Comparison of ENCODE assay signal across 8 cellular contexts in the genomic region with DNA sequence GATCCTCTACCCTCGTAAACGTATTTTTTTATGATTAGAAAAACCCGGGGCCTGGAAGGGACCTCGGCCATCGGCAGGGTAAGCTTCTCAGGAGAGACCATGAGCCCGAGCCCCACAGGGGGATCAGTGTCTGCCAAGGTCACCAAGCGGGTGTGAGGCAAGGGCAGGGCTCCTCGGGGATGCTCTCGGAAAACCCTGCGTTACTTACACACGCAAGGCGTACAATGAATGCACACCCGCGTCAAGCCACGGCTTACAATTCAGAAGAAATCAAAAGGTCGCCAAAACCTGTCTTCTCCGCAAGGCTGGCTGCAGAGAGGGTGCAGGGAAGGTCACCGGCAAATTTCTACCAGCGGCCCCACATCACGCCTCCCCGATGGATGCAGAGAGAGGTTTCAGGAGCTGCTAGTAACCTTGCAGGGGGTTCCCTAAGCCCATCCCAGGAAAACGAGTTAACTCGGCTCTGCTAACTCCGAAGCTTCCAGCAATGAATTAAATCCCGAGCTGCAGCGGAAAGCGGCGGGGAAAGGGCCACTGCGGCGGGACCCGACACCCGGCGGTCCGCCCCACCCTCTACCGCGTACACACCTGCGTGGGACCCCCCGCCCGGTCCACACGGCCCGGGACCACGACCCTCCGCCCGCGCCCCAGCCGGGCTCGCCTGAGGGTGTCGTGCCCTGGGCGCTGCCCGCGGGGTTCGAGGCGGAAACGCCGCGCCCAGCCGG. TPM values are rescaled to one million over a fixed set of nuclear protein-coding genes. Genes with fewer than 3 reads are reported as not detected.
A peak's percentile ranks its signal among the peaks of the same experiment; 100 is the strongest.
DNase-seq lines count a peak whose midpoint lies in the region; ATAC-seq and TF ChIP-seq lines count a peak whose summit lies in the region.

No MANE protein-coding gene starts in this region.

- TF ChIP-seq POLR2A in NB4 (IDR thresholded peaks at IDR 0.05; ENCODE audit: extremely low read depth, insufficient read length) = no peak

- H3K27ac Mint-ChIP-seq in osteocyte (ENCODE audit: unreplicated experiment) = peak overlapping the region; percentile 74

- peaks cover under 1% of the 10 kb centered on the region for H3K36me3 Mint-ChIP-seq in osteocyte (ENCODE audit: unreplicated experiment)

- H3K9me3 Mint-ChIP-seq in osteocyte (ENCODE audit: unreplicated experiment) = no peaks in the 10 kb centered on the region

- peak overlapping the region; percentile 79 for H3K4me3 Mint-ChIP-seq in osteocyte (ENCODE audit: unreplicated experiment)

- DNase-seq in NCI-H1417 (lab: John Stamatoyannopoulos, UW) (peak; percentile 55 to 66 (median 56)), NCI-H1417 treated with DMSO at 0.1 percent for 48 hours (lab: John Stamatoyannopoulos, UW) (no peak), NB4 (ENCODE audit: low read depth) (peak; percentile 49), fibroblast of peridontal ligament (ENCODE audit: extremely low read depth) (peak; percentile 20), osteocyte (ENCODE audit: extremely low spot score, unreplicated experiment) (no peak), SW480 (ENCODE audit: low spot score) (no peak)
- DNase-seq in activated T-cell treated with anti-CD3 and anti-CD28 coated beads, Interleukin-2, amount 50 U/mL, for 48 hours = peak; percentile 64 to 68

- peak overlapping the region; percentile 37 for H3K4me3 ChIP-seq in NB4 (ENCODE audit: low read depth, low read length)

- H3K4me1 Mint-ChIP-seq in osteocyte (ENCODE audit: unreplicated experiment) = peaks cover 69% of the 10 kb centered on the region

- H3K27me3 Mint-ChIP-seq in osteocyte (ENCODE audit: unreplicated experiment) = no peaks in the 10 kb centered on the region

- no peak for ATAC-seq in GM18858 (IDR thresholded peaks at IDR 0.05; ENCODE audit: unreplicated experiment)

- no peak for TF ChIP-seq CTCF in NB4 (IDR thresholded peaks at IDR 0.05; ENCODE audit: low read depth, low read length)
- TF ChIP-seq CTCF in osteocyte (IDR thresholded peaks at IDR 0.05) = no peak

RNA-seq across cellular contexts. Expression of gene ST3GAL5, which starts 0.6 kb away (rescaled TPM):
- 42.2 and 43.6 TPM in 2 replicates for total RNA-seq in osteocyte

Comparison
In these comparisons a context has a peak if more than half of its experiments do, and no peak if none do; other contexts are left out.
1. DNase-seq: peak in NCI-H1417 (3 of 3), NB4 (single experiment), activated T-cell treated with anti-CD3 and anti-CD28 coated beads, Interleukin-2, amount 50 U/mL, for 48 hours (2 of 2) and fibroblast of peridontal ligament (single experiment); none in NCI-H1417 treated with DMSO at 0.1 percent for 48 hours (single experiment), osteocyte (single experiment) and SW480 (single experiment).